8 cellular contexts compared by ENCODE assay signal in the genomic region with DNA sequence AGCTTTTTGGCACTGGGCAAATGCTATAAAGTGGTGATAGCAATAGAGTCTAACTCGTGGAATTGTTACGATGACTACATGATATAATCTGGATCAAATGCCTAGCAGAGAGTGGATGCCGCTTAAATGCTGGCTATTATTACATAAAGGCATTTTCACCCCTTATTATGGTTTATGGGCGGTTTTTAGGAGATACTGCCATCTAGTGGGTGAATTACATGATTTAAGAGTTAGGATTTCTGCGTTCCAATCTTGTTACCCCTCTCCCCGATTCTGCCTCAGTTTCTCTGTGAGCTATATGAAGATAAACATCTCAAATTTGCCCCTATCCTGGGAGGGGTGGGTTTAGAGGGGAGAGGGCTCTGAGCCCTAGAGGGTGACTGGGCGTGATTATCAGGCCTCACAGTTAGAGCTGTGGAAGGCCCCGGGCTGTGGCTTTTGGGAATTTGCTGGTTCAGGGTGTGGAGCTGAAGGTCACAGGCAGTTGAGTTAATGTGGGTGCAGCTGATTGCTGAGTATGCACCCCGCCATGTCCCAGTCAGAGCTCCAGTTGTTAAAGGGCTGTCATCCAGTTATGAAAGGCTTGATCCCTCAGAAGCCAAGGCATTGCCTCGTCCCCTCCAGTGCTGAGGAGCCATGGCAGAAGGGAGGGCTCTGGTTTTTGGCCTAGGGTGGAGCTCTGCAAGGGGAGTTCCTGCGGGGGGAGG. TPM values are rescaled to one million over a fixed set of nuclear protein-coding genes. Genes with fewer than 3 reads are reported as not detected.
A peak's percentile ranks its signal among the peaks of the same experiment; 100 is the strongest.
DNase-seq lines count a peak whose midpoint lies in the region; ATAC-seq, FAIRE-seq and TF ChIP-seq lines count a peak whose summit lies in the region.

No MANE protein-coding gene starts in this region.

- no peak overlapping the region for H3K23ac ChIP-seq in H1 (ENCODE audit: insufficient read length)

- no peak for FAIRE-seq in H1 (lab: Jason Lieb, UNC)

- no peak for TF ChIP-seq POLR2A in H1 (IDR thresholded peaks at IDR 0.05; ENCODE audit: control extremely low read depth in 1 of 2, low read depth in 2 of 2, low read length in 2 of 2)

- H3K27me3 ChIP-seq in AG04450 (ENCODE audit: control insufficient read depth, insufficient read depth, low read length) (no peaks in the 10 kb centered on the region), OCI-LY1 (ENCODE audit: insufficient read depth, low read length) (no peaks in the 10 kb centered on the region), H1 (replicated peaks in 1 of 4; ENCODE audit: control insufficient read depth in 3 of 4, extremely low read depth in 1 of 4, insufficient read depth in 3 of 4, low read length in 3 of 4) (no peaks in the 10 kb centered on the region)

- intact Hi-C loops in mucosa of descending colon (cut with DNase I, micrococcal nuclease) = no loop called here

- H3K27ac ChIP-seq in AG04450 (ENCODE audit: low read depth, low read length) = no peak overlapping the region
- H3K27ac ChIP-seq in OCI-LY1 (ENCODE audit: low read depth, low read length, poor library complexity, severe bottlenecking) = no peak overlapping the region
- no peak overlapping the region for H3K27ac ChIP-seq in H1 (ENCODE audit: low read depth, low read length)

- H3K4ac ChIP-seq in H1 (replicated peaks; ENCODE audit: insufficient read length, low read depth, low read length) = no peak overlapping the region

- H4K91ac ChIP-seq in H1 (replicated peaks; ENCODE audit: insufficient read length, low read length) = no peak overlapping the region

- H2AFZ ChIP-seq in OCI-LY1 (ENCODE audit: low read length) (no peak overlapping the region), H1 (ENCODE audit: low read length) (no peak overlapping the region)

- no peak overlapping the region for H3K18ac ChIP-seq in H1 (ENCODE audit: extremely low read depth, low read length)

- no peak overlapping the region for H2BK12ac ChIP-seq in H1 (ENCODE audit: low read depth, low read length)

- no peak overlapping the region for H4K5ac ChIP-seq in H1 (ENCODE audit: insufficient read length, low read depth, low read length)

- ATAC-seq in mucosa of descending colon (peak; percentile 36), HG03097 (IDR thresholded peaks at IDR 0.05; ENCODE audit: low FRiP score, unreplicated experiment) (no peak)

- H3K9me2 ChIP-seq in OCI-LY1 (ENCODE audit: low read depth, low read length) = no peaks in the 10 kb centered on the region

- H4K20me1 ChIP-seq in OCI-LY1 (ENCODE audit: insufficient read depth, low read length) (no peaks in the 10 kb centered on the region), H1 (replicated peaks in 1 of 2; ENCODE audit: control insufficient read depth in 1 of 2, insufficient read depth in 2 of 2, low read length in 2 of 2) (no peaks in the 10 kb centered on the region)

- TF ChIP-seq EP300 in H1 (IDR thresholded peaks at IDR 0.05; ENCODE audit: borderline replicate concordance in 1 of 2, low read depth in 2 of 2, low read length in 2 of 2) = no peak

- H3K36me3 ChIP-seq in OCI-LY1 (ENCODE audit: insufficient read depth, low read length) (no peaks in the 10 kb centered on the region), H1 (ENCODE audit: control insufficient read depth in 2 of 4, insufficient read depth in 4 of 4, low read length in 3 of 4) (peaks cover 0 to 7% (median 0%) of the 10 kb centered on the region in 4 experiments; a peak in 3 of 8 replicates), mucosa of descending colon (ENCODE audit: low read depth) (no peaks in the 10 kb centered on the region)

- no peaks in the 10 kb centered on the region for H3F3A ChIP-seq in OCI-LY1 (ENCODE audit: insufficient read depth, low read length)

- H3K14ac ChIP-seq in H1 (ENCODE audit: insufficient read length) = no peak overlapping the region

- DNase-seq in AG04450 (ENCODE audit: low read depth, low spot score) = no peak
- DNase-seq in H1 (ENCODE audit: low read depth in 1 of 2, low spot score in 2 of 2) = no peak
- DNase-seq in mucosa of descending colon = no peak
- DNase-seq in GM19238 (ENCODE audit: insufficient read length, low spot score) = no peak
- no peak for DNase-seq in cortex of kidney (lab: John Stamatoyannopoulos, UW)

- POLR2A ChIA-PET in AG04450 (lab: Yijun Ruan, JAX) = interaction anchor here (0.6 kb wide), 1 partner anchor 45 kb away, joined by 3 read pairs; a partner anchor contains a TSS
- POLR2A ChIA-PET in H1 (lab: Charles Lee; ENCODE audit: partially characterized antibody) = interaction anchor here (0.6 to 1.3 kb wide), 4 partner anchors 14 to 214 kb away, joined by 3 read pairs; a partner anchor contains a TSS

- H2BK5ac ChIP-seq in H1 (ENCODE audit: low read depth, low read length) = no peak overlapping the region

- no peaks in the 10 kb centered on the region for H3K9me3 ChIP-seq in AG04450 (ENCODE audit: control insufficient read depth, insufficient read depth, low read length)
- no peaks in the 10 kb centered on the region for H3K9me3 ChIP-seq in OCI-LY1 (ENCODE audit: low read length)
- H3K9me3 ChIP-seq in H1 (ENCODE audit: insufficient read depth in 2 of 2, low read depth in 1 of 2, low read length in 1 of 2) = peaks cover 0 to 3% of the 10 kb centered on the region in 2 experiments; a peak in 1 of 4 replicates
- H3K9me3 ChIP-seq in mucosa of descending colon = no peaks in the 10 kb centered on the region

- H3K79me1 ChIP-seq in H1 (ENCODE audit: low read depth, low read length) = no peaks in the 10 kb centered on the region

- no peak overlapping the region for H3K9ac ChIP-seq in OCI-LY1 (ENCODE audit: low read length)
- H3K9ac ChIP-seq in H1 (replicated peaks in 1 of 4; ENCODE audit: extremely low read depth in 1 of 4, low read depth in 3 of 4, low read length in 3 of 4) = no peak overlapping the region

- no peak overlapping the region for H3K56ac ChIP-seq in H1 (replicated peaks; ENCODE audit: insufficient read length, low read depth, low read length)

- H3K4me2 ChIP-seq in OCI-LY1 (ENCODE audit: low read length) (no peak overlapping the region), H1 (ENCODE audit: insufficient read depth in 1 of 2, low read depth in 2 of 2, low read length in 2 of 2) (no peak overlapping the region)

- no peak overlapping the region for H2BK120ac ChIP-seq in H1 (replicated peaks; ENCODE audit: low read depth, low read length)

- H3K79me2 ChIP-seq in OCI-LY1 (ENCODE audit: insufficient read depth, low read length) (no peaks in the 10 kb centered on the region), H1 (ENCODE audit: control insufficient read depth in 1 of 2, insufficient read depth in 2 of 2, low read length in 2 of 2) (no peaks in the 10 kb centered on the region)

- no peak overlapping the region for H2BK20ac ChIP-seq in H1 (ENCODE audit: low read length)

- H3K23me2 ChIP-seq in H1 (ENCODE audit: low read depth, low read length) = no peaks in the 10 kb centered on the region

- no peaks in the 10 kb centered on the region for H3K4me1 ChIP-seq in OCI-LY1 (ENCODE audit: insufficient read depth, low read length, severe bottlenecking)
- H3K4me1 ChIP-seq in H1 (replicated peaks in 1 of 4; ENCODE audit: control insufficient read depth in 3 of 4, insufficient read depth in 4 of 4, low read length in 3 of 4) = no peaks in the 10 kb centered on the region
- no peaks in the 10 kb centered on the region for H3K4me1 ChIP-seq in mucosa of descending colon (ENCODE audit: low read depth)

- WGBS in H1 (ENCODE audit: extremely low coverage in 1 of 2, insufficient coverage in 1 of 2, insufficient read length in 1 of 2, insufficient replicate concordance in 2 of 2, low coverage in 1 of 2, low lambda C conversion rate in 2 of 2, missing lambda C conversion rate in 1 of 2), 2 experiments = 65% methylated on average over 11 of the region's 11 CpGs; no CpG with 5 or more reads in 1 of the 2 experiments

- no peak overlapping the region for H2AK5ac ChIP-seq in H1 (ENCODE audit: low read depth, low read length)

- no peak overlapping the region for H2BK15ac ChIP-seq in H1 (ENCODE audit: low read length)

- no peak overlapping the region for H4K8ac ChIP-seq in H1 (ENCODE audit: extremely low read depth, insufficient read depth, low read length)

- peak; percentile 57 for TF ChIP-seq CTCF in AG04450 (IDR thresholded peaks at IDR 0.05; ENCODE audit: low read depth, low read length)
- peak; percentile 21; the same call in 1 of the 2 replicates for TF ChIP-seq CTCF in GM12875 (IDR thresholded peaks at IDR 0.05; ENCODE audit: borderline replicate concordance, insufficient read depth, low read depth, low read length)
- peak; percentile 60; the same call in 1 of the 2 replicates for TF ChIP-seq CTCF in OCI-LY1 (IDR thresholded peaks at IDR 0.05; ENCODE audit: low read length)
- TF ChIP-seq CTCF in H1 (IDR thresholded peaks at IDR 0.05; ENCODE audit: control extremely low read depth in 1 of 3, insufficient read depth in 1 of 3, low read depth in 1 of 3, low read length in 3 of 3) = peak in 2 of 3 experiments; percentile 38 to 52; a peak in 2 of 4 replicates
- TF ChIP-seq CTCF in mucosa of descending colon (IDR thresholded peaks at IDR 0.05) = no peak

- peak; percentile 49 to 50; a peak in 3 of 4 replicates for TF ChIP-seq RAD21 in H1 (IDR thresholded peaks at IDR 0.05 in 1 of 2, conservative IDR thresholded peaks at IDR 0.05 in 1 of 2; ENCODE audit: low read depth in 2 of 2, low read length in 2 of 2)

- CTCF ChIA-PET in AG04450 (lab: Charles Lee) (interaction anchor here (0.6 to 3.1 kb wide), 24 partner anchors 9 to 493 kb away, joined by 3 to 45 read pairs (median 6); a partner anchor contains a TSS), H1 (lab: Charles Lee; ENCODE audit: partially characterized antibody) (interaction anchor here (0.5 to 9.8 kb wide), 40 partner anchors 9 to 509 kb away, joined by 3 to 151 read pairs (median 4); a partner anchor contains a TSS)

- H3K4me3 ChIP-seq in AG04450 (ENCODE audit: low read depth, low read length) = no peak overlapping the region
- no peak overlapping the region for H3K4me3 ChIP-seq in GM12875 (ENCODE audit: low read depth, low read length)
- no peak overlapping the region for H3K4me3 ChIP-seq in OCI-LY1 (ENCODE audit: low read depth, low read length, poor library complexity, severe bottlenecking)
- no peak overlapping the region for H3K4me3 ChIP-seq in H1 (ENCODE audit: extremely low read depth in 1 of 4, insufficient read depth in 2 of 4, low read depth in 3 of 4, low read length in 4 of 4)
- H3K4me3 ChIP-seq in mucosa of descending colon = no peak overlapping the region

RNA-seq across cellular contexts. Expression of a gene that starts 14.4 kb away (rescaled TPM):
- polyA plus RNA-seq in AG04450 (2011; rRNA removed) (22.3 and 25.3 TPM in 2 replicates), H1 (2011; rRNA removed) (26.3 and 43.9 TPM in 2 replicates)
- polyA minus RNA-seq in AG04450 (2011; rRNA and poly(A)+ RNA removed) = 37.0 and 43.2 TPM in 2 replicates
- 19.9 and 20.4 TPM in 2 replicates for total RNA-seq in H1 (2021; fragmentation: NEBNext Ultra II Directional; extraction: Animal tissue kit (Norgen Biotek cat#: 25700))
- 29.3 TPM for polyA plus RNA-seq in H1 (2011; cell fraction: cytosol; rRNA removed)
- polyA plus RNA-seq in H1 (2011; cell fraction: nucleus; rRNA removed) = 56.8 TPM
- 13.4 to 23.8 TPM (median 20.6 TPM) in 4 replicates for polyA plus RNA-seq in H1 (2012, experiment 1 of 2)
- polyA plus RNA-seq in H1 (2012, experiment 2 of 2) = 16.7 TPM
- polyA plus RNA-seq in H1 (2013, experiment 1 of 2) = 41.1 TPM
- 32.6 TPM for polyA plus RNA-seq in H1 (2013, experiment 2 of 2)
- polyA minus RNA-seq in H1 (2011; rRNA and poly(A)+ RNA removed) = 41.2 and 41.6 TPM in 2 replicates
- 27.0 TPM for polyA minus RNA-seq in H1 (2011; cell fraction: cytosol; rRNA and poly(A)+ RNA removed)
- 31.5 TPM for polyA minus RNA-seq in H1 (2011; cell fraction: nucleus; rRNA and poly(A)+ RNA removed)
- 10 to 100 TPM; 16.4 to 23.5 (median 18.6) TPM for total RNA-seq in mucosa of descending colon

RNA-seq across cellular contexts. Expression of a gene that starts 15.9 kb away (rescaled TPM):
- 0.25 and 0.36 TPM in 2 replicates for polyA plus RNA-seq in AG04450 (2011; rRNA removed)
- polyA minus RNA-seq in AG04450 (2011; rRNA and poly(A)+ RNA removed) = not detected in 2 replicates
- 0.67 and 1.9 TPM in 2 replicates for total RNA-seq in H1 (2021; fragmentation: NEBNext Ultra II Directional; extraction: Animal tissue kit (Norgen Biotek cat#: 25700))
- 1.1 and 1.2 TPM in 2 replicates for polyA plus RNA-seq in H1 (2011; rRNA removed)
- polyA plus RNA-seq in H1 (2011; cell fraction: cytosol; rRNA removed) = 2.9 TPM
- 6.5 TPM for polyA plus RNA-seq in H1 (2011; cell fraction: nucleus; rRNA removed)
- 1.5 to 3.5 TPM (median 2.8 TPM) in 4 replicates for polyA plus RNA-seq in H1 (2012, experiment 1 of 2)
- polyA plus RNA-seq in H1 (2012, experiment 2 of 2) = 0.70 TPM
- 1.1 TPM for polyA plus RNA-seq in H1 (2013, experiment 1 of 2)
- polyA plus RNA-seq in H1 (2013, experiment 2 of 2) = 0.90 TPM
- 1.4 and 3.5 TPM in 2 replicates for polyA minus RNA-seq in H1 (2011; rRNA and poly(A)+ RNA removed)
- polyA minus RNA-seq in H1 (2011; cell fraction: cytosol; rRNA and poly(A)+ RNA removed) = not detected
- polyA minus RNA-seq in H1 (2011; cell fraction: nucleus; rRNA and poly(A)+ RNA removed) = 3.3 TPM
- 1 to 10 TPM; 2.2 to 3.8 (median 2.5) TPM for total RNA-seq in mucosa of descending colon

RNA-seq across cellular contexts. Expression of a gene that starts 35.6 kb away (rescaled TPM):
- polyA plus RNA-seq in AG04450 (2011; rRNA removed) (45.3 and 58.7 TPM in 2 replicates), H1 (2011; rRNA removed) (15.5 and 16.7 TPM in 2 replicates)
- polyA minus RNA-seq in AG04450 (2011; rRNA and poly(A)+ RNA removed) = 47.5 and 69.1 TPM in 2 replicates
- 11.4 and 14.7 TPM in 2 replicates for total RNA-seq in H1 (2021; fragmentation: NEBNext Ultra II Directional; extraction: Animal tissue kit (Norgen Biotek cat#: 25700))
- 14.0 TPM for polyA plus RNA-seq in H1 (2011; cell fraction: cytosol; rRNA removed)
- polyA plus RNA-seq in H1 (2011; cell fraction: nucleus; rRNA removed) = 18.4 TPM
- 8.1 to 14.1 TPM (median 12.9 TPM) in 4 replicates for polyA plus RNA-seq in H1 (2012, experiment 1 of 2)
- 8.0 TPM for polyA plus RNA-seq in H1 (2012, experiment 2 of 2)
- polyA plus RNA-seq in H1 (2013, experiment 1 of 2) = 11.8 TPM
- polyA plus RNA-seq in H1 (2013, experiment 2 of 2) = 16.2 TPM
- 17.1 and 17.6 TPM in 2 replicates for polyA minus RNA-seq in H1 (2011; rRNA and poly(A)+ RNA removed)
- polyA minus RNA-seq in H1 (2011; cell fraction: cytosol; rRNA and poly(A)+ RNA removed) = 13.9 TPM
- polyA minus RNA-seq in H1 (2011; cell fraction: nucleus; rRNA and poly(A)+ RNA removed) = 15.1 TPM
- total RNA-seq in mucosa of descending colon = 10 to 100 TPM; 47.5 to 61.4 (median 49.4) TPM

RNA-seq across cellular contexts. Expression of a gene that starts 44.9 kb away (rescaled TPM):
- 13.8 and 15.5 TPM in 2 replicates for polyA plus RNA-seq in AG04450 (2011; rRNA removed)
- polyA minus RNA-seq in AG04450 (2011; rRNA and poly(A)+ RNA removed) = 22.7 and 25.2 TPM in 2 replicates
- total RNA-seq in H1 (2021; fragmentation: NEBNext Ultra II Directional; extraction: Animal tissue kit (Norgen Biotek cat#: 25700)) = 50.4 and 50.5 TPM in 2 replicates
- 16.8 and 24.9 TPM in 2 replicates for polyA plus RNA-seq in H1 (2011; rRNA removed)
- polyA plus RNA-seq in H1 (2011; cell fraction: cytosol; rRNA removed) = 24.7 TPM
- 41.7 TPM for polyA plus RNA-seq in H1 (2011; cell fraction: nucleus; rRNA removed)
- polyA plus RNA-seq in H1 (2012, experiment 1 of 2) = 34.6 to 42.4 TPM (median 38.0 TPM) in 4 replicates
- polyA plus RNA-seq in H1 (2012, experiment 2 of 2) = 22.4 TPM
- polyA plus RNA-seq in H1 (2013, experiment 1 of 2) = 15.1 TPM
- polyA plus RNA-seq in H1 (2013, experiment 2 of 2) = 14.9 TPM
- polyA minus RNA-seq in H1 (2011; rRNA and poly(A)+ RNA removed) = 27.4 and 30.5 TPM in 2 replicates
- 21.2 TPM for polyA minus RNA-seq in H1 (2011; cell fraction: cytosol; rRNA and poly(A)+ RNA removed)
- polyA minus RNA-seq in H1 (2011; cell fraction: nucleus; rRNA and poly(A)+ RNA removed) = 28.1 TPM
- total RNA-seq in mucosa of descending colon = 10 to 100 TPM; 36.1 to 41.2 (median 38.5) TPM

RNA-seq across cellular contexts. Expression of a gene that starts 52.3 kb away (rescaled TPM):
- 617 and 795 TPM in 2 replicates for polyA plus RNA-seq in AG04450 (2011; rRNA removed)
- polyA minus RNA-seq in AG04450 (2011; rRNA and poly(A)+ RNA removed) = 179 and 240 TPM in 2 replicates
- 6.9 and 7.7 TPM in 2 replicates for total RNA-seq in H1 (2021; fragmentation: NEBNext Ultra II Directional; extraction: Animal tissue kit (Norgen Biotek cat#: 25700))
- 16.3 and 19.3 TPM in 2 replicates for polyA plus RNA-seq in H1 (2011; rRNA removed)
- polyA plus RNA-seq in H1 (2011; cell fraction: cytosol; rRNA removed) = 18.6 TPM
- polyA plus RNA-seq in H1 (2011; cell fraction: nucleus; rRNA removed) = 26.5 TPM
- 7.2 to 11.4 TPM (median 9.5 TPM) in 4 replicates for polyA plus RNA-seq in H1 (2012, experiment 1 of 2)
- polyA plus RNA-seq in H1 (2012, experiment 2 of 2) = 7.6 TPM
- polyA plus RNA-seq in H1 (2013, experiment 1 of 2) = 9.3 TPM
- polyA plus RNA-seq in H1 (2013, experiment 2 of 2) = 7.6 TPM
- polyA minus RNA-seq in H1 (2011; rRNA and poly(A)+ RNA removed) = 12.8 and 12.9 TPM in 2 replicates
- polyA minus RNA-seq in H1 (2011; cell fraction: cytosol; rRNA and poly(A)+ RNA removed) = 3.0 TPM
- 5.2 TPM for polyA minus RNA-seq in H1 (2011; cell fraction: nucleus; rRNA and poly(A)+ RNA removed)
- total RNA-seq in mucosa of descending colon = 100 to 1,000 TPM in 2 of 3 donors, 10 to 100 TPM in 1; 38.7 to 273 (median 222) TPM
